Comparison of ENCODE assay signal across 7 cellular contexts in the genomic region with DNA sequence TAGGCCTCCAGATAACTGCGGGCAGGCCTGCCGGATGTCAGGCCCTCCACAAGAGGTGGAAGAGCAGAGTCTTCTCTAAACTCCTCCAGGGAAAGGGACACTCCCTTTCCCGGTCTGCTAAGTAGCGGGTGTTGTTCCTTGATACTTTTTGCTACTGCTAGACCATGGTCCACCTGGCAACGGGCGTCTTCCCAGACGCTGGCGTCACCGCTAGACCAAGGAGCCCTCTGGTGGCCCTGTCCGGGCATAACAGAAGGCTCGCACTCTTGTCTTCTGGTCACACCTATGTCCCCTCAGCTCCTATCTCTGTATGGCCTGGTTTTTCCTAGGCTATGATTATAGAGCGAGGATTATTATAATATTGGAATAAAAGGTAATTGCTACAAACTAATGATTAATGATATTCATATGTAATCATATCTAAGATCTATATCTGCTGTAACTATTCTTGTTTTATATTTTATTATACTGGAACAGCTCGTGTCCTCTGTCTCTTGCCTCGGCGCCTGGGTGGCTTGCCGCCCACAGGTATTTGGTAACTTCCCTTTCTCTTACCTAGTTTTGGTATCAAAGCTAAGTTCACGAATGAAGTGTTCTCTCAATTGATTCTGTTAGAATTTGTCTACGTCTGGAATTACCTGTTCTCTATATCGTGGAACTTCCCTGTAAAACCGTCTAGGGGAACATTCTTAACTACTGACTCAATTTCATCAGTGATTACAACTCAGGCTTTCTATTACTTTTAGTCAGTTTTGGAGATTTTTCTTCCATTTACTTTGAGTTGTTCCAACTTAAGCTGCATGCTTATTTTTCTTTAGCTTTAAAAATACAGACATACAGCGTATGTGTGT. TPM values are rescaled to one million over a fixed set of nuclear protein-coding genes. Genes with fewer than 3 reads are reported as not detected.
DNase-seq lines count a peak whose midpoint lies in the region; ATAC-seq, FAIRE-seq and TF ChIP-seq lines count a peak whose summit lies in the region.
"Not testable (repeated sequence)": the region's sequence is repeated elsewhere in the genome, so short reads cannot be mapped to it uniquely, and the experiment has no call there.

No MANE protein-coding gene starts in this region.

- peaks cover 34% of the 10 kb centered on the region for H4K20me1 ChIP-seq in DND-41 (ENCODE audit: insufficient read depth, low read length)
- not testable (repeated sequence) for H4K20me1 ChIP-seq in keratinocyte (ENCODE audit: control insufficient read depth, extremely low read depth, insufficient read depth, low read length)

- not testable (repeated sequence) for DNase-seq in DND-41; activated T-cell treated with anti-CD3 and anti-CD28 coated beads, Interleukin-2, amount 50 U/mL, for 24 hours; keratinocyte (ENCODE audit: low read depth, low spot score)
- peak; percentile 12 for DNase-seq in OCI-M2 (lab: John Stamatoyannopoulos, UW; ENCODE audit: unreplicated experiment)
- peak in 5 of 10 donors; percentile 20 to 66 (median 58) for DNase-seq in dorsolateral prefrontal cortex
- peak in 2 of 6 donors; percentile 53 to 54 for DNase-seq in pancreas

- peak; percentile 56 for TF ChIP-seq RAD21 in Ishikawa (IDR thresholded peaks at IDR 0.05; ENCODE audit: low read depth)

- H3K36me3 ChIP-seq in DND-41 (ENCODE audit: insufficient read depth, low read length) (peaks cover 42% of the 10 kb centered on the region), keratinocyte (ENCODE audit: control insufficient read depth in 2 of 2, extremely low read depth in 1 of 2, insufficient read depth in 2 of 2, low read length in 2 of 2) (peaks cover 20 to 30% of the 10 kb centered on the region in 2 experiments), pancreas (peaks cover 0 to 33% (median 12%) of the 10 kb centered on the region in 3 donors)

- H3K36me3 Mint-ChIP-seq in activated T-cell treated with anti-CD3 and anti-CD28 coated beads, Interleukin-2, amount 50 U/mL, for 24 hours (ENCODE audit: low read depth) = peaks cover 69% of the 10 kb centered on the region

- not testable (repeated sequence) for ATAC-seq in DND-41 (ENCODE audit: insufficient read depth, low read depth)
- peak in 3 of 4 donors; percentile 26 to 61 (median 33) for ATAC-seq in pancreas

- intact Hi-C loops in dorsolateral prefrontal cortex (cut with DNase I) = loop anchor here in 1 of 2 donors (5.0 to 10.0 kb wide), 2 partner anchors 142 to 295 kb away; partner anchors contain the start of gene GTF3C5
- intact Hi-C loops in pancreas (cut with DNase I) = loop anchor here in 2 of 3 donors (5.0 to 10.0 kb wide), 2 partner anchors 142 to 145 kb away; no protein-coding TSS in a partner anchor

- not testable (repeated sequence) for H3K4me3 ChIP-seq in DND-41 (ENCODE audit: low read depth in 1 of 2, low read length in 2 of 2); dorsolateral prefrontal cortex; keratinocyte (ENCODE audit: control insufficient read depth in 2 of 3, extremely low read depth in 1 of 3, insufficient read depth in 2 of 3, low read depth in 1 of 3, low read length in 3 of 3); pancreas

- H3K4me1 ChIP-seq in DND-41 (ENCODE audit: insufficient read depth, low read length) = peaks cover 11% of the 10 kb centered on the region
- not testable (repeated sequence) for H3K4me1 ChIP-seq in keratinocyte (ENCODE audit: control insufficient read depth, extremely low read depth, insufficient read depth, low read length); pancreas

- not testable (repeated sequence) for H3K9me3 ChIP-seq in DND-41 (ENCODE audit: insufficient read depth, low read length, severe bottlenecking); keratinocyte (ENCODE audit: control insufficient read depth, low read depth, low read length); pancreas

- peaks cover 29% of the 10 kb centered on the region for H3K4me1 Mint-ChIP-seq in activated T-cell treated with anti-CD3 and anti-CD28 coated beads, Interleukin-2, amount 50 U/mL, for 24 hours (ENCODE audit: low read depth)

- H3K27me3 ChIP-seq in DND-41 (ENCODE audit: insufficient read depth, low read length, poor library complexity); dorsolateral prefrontal cortex; keratinocyte (ENCODE audit: control insufficient read depth, extremely low read depth, insufficient read depth, low read length); pancreas: not testable (repeated sequence)

- not testable (repeated sequence) for FAIRE-seq in keratinocyte (lab: Jason Lieb, UNC); pancreas (lab: Jason Lieb, UNC)

- H3K4me2 ChIP-seq in DND-41 (ENCODE audit: insufficient read depth, low read length); keratinocyte (ENCODE audit: control insufficient read depth, extremely low read depth, insufficient read depth, low read depth, low read length): not testable (repeated sequence)

- peak; percentile 37 for TF ChIP-seq CTCF in DND-41 (IDR thresholded peaks at IDR 0.05; ENCODE audit: borderline replicate concordance, extremely low read depth, low read length, poor library complexity, severe bottlenecking)
- TF ChIP-seq CTCF in dorsolateral prefrontal cortex (IDR thresholded peaks at IDR 0.05 in 54 of 56, conservative IDR thresholded peaks at IDR 0.05 in 2 of 56; ENCODE audit: low read depth in 1 of 56, partially characterized antibody in 56 of 56) = peak; percentile 27 to 78 (median 59)
- peak; percentile 26 to 60 (median 37) for TF ChIP-seq CTCF in keratinocyte (optimal IDR thresholded peaks at IDR 0.05 in 1 of 3, IDR thresholded peaks at IDR 0.05 in 1 of 3, conservative IDR thresholded peaks at IDR 0.05 in 1 of 3; ENCODE audit: extremely low read depth in 1 of 3, insufficient read depth in 2 of 3, low read length in 3 of 3)
- peak; percentile 20 to 61 (median 32) for TF ChIP-seq CTCF in pancreas (IDR thresholded peaks at IDR 0.05)

- peak overlapping the region; percentile 22 for H3K27ac Mint-ChIP-seq in activated T-cell treated with anti-CD3 and anti-CD28 coated beads, Interleukin-2, amount 50 U/mL, for 24 hours

- H3K27ac ChIP-seq in DND-41 (ENCODE audit: low read length); dorsolateral prefrontal cortex; keratinocyte (ENCODE audit: control insufficient read depth, insufficient read depth, low read length): not testable (repeated sequence)
- H3K27ac ChIP-seq in pancreas = peak overlapping the region in 1 of 4 donors; percentile 28

- H3K9me3 Mint-ChIP-seq in activated T-cell treated with anti-CD3 and anti-CD28 coated beads, Interleukin-2, amount 50 U/mL, for 24 hours = not testable (repeated sequence)

- H3K79me2 ChIP-seq in DND-41 (ENCODE audit: insufficient read depth, low read length) (peaks cover 16% of the 10 kb centered on the region), keratinocyte (ENCODE audit: control insufficient read depth, insufficient read depth, low read length) (peaks cover 25% of the 10 kb centered on the region)

- not testable (repeated sequence) for H3K9me1 ChIP-seq in keratinocyte (ENCODE audit: control insufficient read depth, extremely low read depth, insufficient read depth, low read length)

- not testable (repeated sequence) for H3K27me3 Mint-ChIP-seq in activated T-cell treated with anti-CD3 and anti-CD28 coated beads, Interleukin-2, amount 50 U/mL, for 24 hours

- not testable (repeated sequence) for H2AFZ ChIP-seq in DND-41 (ENCODE audit: low read depth, low read length); keratinocyte (ENCODE audit: control insufficient read depth, low read length)

- dilution Hi-C loops in keratinocyte (cut with MboI; ENCODE audit: extremely low pct_ligation_motif_present, low sequenced_read_pairs) = not testable (repeated sequence)

- H3K4me3 Mint-ChIP-seq in activated T-cell treated with anti-CD3 and anti-CD28 coated beads, Interleukin-2, amount 50 U/mL, for 24 hours = not testable (repeated sequence)

- not testable (repeated sequence) for TF ChIP-seq EP300 in Ishikawa (IDR thresholded peaks at IDR 0.05; ENCODE audit: borderline replicate concordance)

- 53 to 58% methylated on average over 21 of the region's 21 CpGs for WGBS in pancreas, 2 donors

- not testable (repeated sequence) for H3K9ac ChIP-seq in DND-41 (ENCODE audit: low read depth, low read length); keratinocyte (ENCODE audit: control insufficient read depth, extremely low read depth, insufficient read depth, low read length)

RNA-seq across cellular contexts. Expression of gene SURF6, which starts 6.5 kb away (rescaled TPM):
- total RNA-seq in dorsolateral prefrontal cortex = 10 to 100 TPM; 13.7 to 27.8 (median 19.2) TPM
- 11.8 to 13.0 TPM (median 12.4 TPM) in 3 replicates for polyA plus RNA-seq in keratinocyte
- 5.7 TPM for polyA plus RNA-seq in keratinocyte (2011; ENCODE audit: low read depth)
- 5.7 and 15.4 TPM in 2 replicates for polyA plus RNA-seq in keratinocyte (2011; cell fraction: cytosol; rRNA removed)
- 16.9 and 26.8 TPM in 2 replicates for polyA plus RNA-seq in keratinocyte (2011; cell fraction: nucleus; rRNA removed)
- polyA plus RNA-seq in keratinocyte (2012; ENCODE audit: low replicate concordance) = 7.4 and 26.1 TPM in 2 replicates
- polyA minus RNA-seq in keratinocyte = 3.5 to 9.2 TPM (median 4.1 TPM) in 3 replicates
- 17.3 TPM for polyA minus RNA-seq in keratinocyte (2011; cell fraction: cytosol; rRNA and poly(A)+ RNA removed)
- polyA minus RNA-seq in keratinocyte (2011; cell fraction: nucleus; rRNA and poly(A)+ RNA removed) = 6.2 and 7.8 TPM in 2 replicates
- total RNA-seq in pancreas = 10 to 100 TPM in 2 of 6 donors, 1 to 10 TPM in 4; 5.8 to 13.6 (median 7.6) TPM
- polyA plus RNA-seq in pancreas = 10 to 100 TPM; 17.7 to 19.8 TPM

RNA-seq across cellular contexts. Expression of gene MED22, which starts 18.4 kb away (rescaled TPM):
- total RNA-seq in dorsolateral prefrontal cortex (10 to 100 TPM; 19.2 to 41.3 (median 30.0) TPM), pancreas (10 to 100 TPM in 3 of 6 donors, 1 to 10 TPM in 3; 6.2 to 14.2 (median 9.9) TPM)
- polyA plus RNA-seq in keratinocyte (15.3 to 25.6 TPM (median 15.9 TPM) in 3 replicates), pancreas (10 to 100 TPM; 10.1 to 14.8 TPM)
- 3.0 TPM for polyA plus RNA-seq in keratinocyte (2011; ENCODE audit: low read depth)
- polyA plus RNA-seq in keratinocyte (2011; cell fraction: cytosol; rRNA removed) = 10.8 and 18.5 TPM in 2 replicates
- 28.7 and 31.8 TPM in 2 replicates for polyA plus RNA-seq in keratinocyte (2011; cell fraction: nucleus; rRNA removed)
- 7.5 and 16.9 TPM in 2 replicates for polyA plus RNA-seq in keratinocyte (2012; ENCODE audit: low replicate concordance)
- 17.5 to 36.0 TPM (median 33.2 TPM) in 3 replicates for polyA minus RNA-seq in keratinocyte
- polyA minus RNA-seq in keratinocyte (2011; cell fraction: cytosol; rRNA and poly(A)+ RNA removed) = 17.3 TPM
- polyA minus RNA-seq in keratinocyte (2011; cell fraction: nucleus; rRNA and poly(A)+ RNA removed) = 10.7 and 12.0 TPM in 2 replicates

RNA-seq across cellular contexts. Expression of gene RPL7A, which starts 18.5 kb away (rescaled TPM):
- total RNA-seq in dorsolateral prefrontal cortex (100 to 1,000 TPM; 512 to 837 (median 653) TPM), pancreas (1,000 to 10,000 TPM; 1,234 to 2,140 (median 1,676) TPM)
- polyA plus RNA-seq in keratinocyte (2,394 to 3,298 TPM (median 2,684 TPM) in 3 replicates), pancreas (1,000 to 10,000 TPM; 1,900 to 1,906 TPM)
- polyA plus RNA-seq in keratinocyte (2011; ENCODE audit: low read depth) = 1,320 TPM
- 3,782 and 4,157 TPM in 2 replicates for polyA plus RNA-seq in keratinocyte (2011; cell fraction: cytosol; rRNA removed)
- polyA plus RNA-seq in keratinocyte (2011; cell fraction: nucleus; rRNA removed) = 1,072 and 1,201 TPM in 2 replicates
- polyA plus RNA-seq in keratinocyte (2012; ENCODE audit: low replicate concordance) = 2,384 and 2,909 TPM in 2 replicates
- 1,498 to 3,012 TPM (median 2,133 TPM) in 3 replicates for polyA minus RNA-seq in keratinocyte
- 1,283 TPM for polyA minus RNA-seq in keratinocyte (2011; cell fraction: cytosol; rRNA and poly(A)+ RNA removed)
- polyA minus RNA-seq in keratinocyte (2011; cell fraction: nucleus; rRNA and poly(A)+ RNA removed) = 279 and 333 TPM in 2 replicates

RNA-seq across cellular contexts. Expression of gene SURF1, which starts 26.8 kb away (rescaled TPM):
- 10 to 100 TPM; 23.9 to 64.2 (median 39.4) TPM for total RNA-seq in dorsolateral prefrontal cortex
- polyA plus RNA-seq in keratinocyte = 31.1 to 34.0 TPM (median 32.9 TPM) in 3 replicates
- 18.6 TPM for polyA plus RNA-seq in keratinocyte (2011; ENCODE audit: low read depth)
- 29.0 and 29.1 TPM in 2 replicates for polyA plus RNA-seq in keratinocyte (2011; cell fraction: cytosol; rRNA removed)
- 23.9 and 24.3 TPM in 2 replicates for polyA plus RNA-seq in keratinocyte (2011; cell fraction: nucleus; rRNA removed)
- 28.9 and 30.4 TPM in 2 replicates for polyA plus RNA-seq in keratinocyte (2012; ENCODE audit: low replicate concordance)
- polyA minus RNA-seq in keratinocyte = 13.5 to 15.6 TPM (median 15.2 TPM) in 3 replicates
- 11.5 TPM for polyA minus RNA-seq in keratinocyte (2011; cell fraction: cytosol; rRNA and poly(A)+ RNA removed)
- 5.4 and 6.2 TPM in 2 replicates for polyA minus RNA-seq in keratinocyte (2011; cell fraction: nucleus; rRNA and poly(A)+ RNA removed)
- 10 to 100 TPM; 33.6 to 47.8 (median 37.2) TPM for total RNA-seq in pancreas
- 10 to 100 TPM; 69.2 to 73.9 TPM for polyA plus RNA-seq in pancreas

RNA-seq across cellular contexts. Expression of gene SURF2, which starts 26.8 kb away (rescaled TPM):
- total RNA-seq in dorsolateral prefrontal cortex = 10 to 100 TPM; 16.6 to 42.3 (median 26.4) TPM
- polyA plus RNA-seq in keratinocyte = 21.2 to 29.0 TPM (median 28.2 TPM) in 3 replicates
- 26.6 TPM for polyA plus RNA-seq in keratinocyte (2011; ENCODE audit: low read depth)
- 21.7 and 46.2 TPM in 2 replicates for polyA plus RNA-seq in keratinocyte (2011; cell fraction: cytosol; rRNA removed)
- polyA plus RNA-seq in keratinocyte (2011; cell fraction: nucleus; rRNA removed) = 10.8 and 13.1 TPM in 2 replicates
- polyA plus RNA-seq in keratinocyte (2012; ENCODE audit: low replicate concordance) = 38.6 and 45.6 TPM in 2 replicates
- 7.5 to 19.6 TPM (median 10.1 TPM) in 3 replicates for polyA minus RNA-seq in keratinocyte
- 34.5 TPM for polyA minus RNA-seq in keratinocyte (2011; cell fraction: cytosol; rRNA and poly(A)+ RNA removed)
- 5.5 and 5.9 TPM in 2 replicates for polyA minus RNA-seq in keratinocyte (2011; cell fraction: nucleus; rRNA and poly(A)+ RNA removed)
- 10 to 100 TPM in 4 of 6 donors, 1 to 10 TPM in 2; 7.8 to 18.7 (median 11.9) TPM for total RNA-seq in pancreas
- polyA plus RNA-seq in pancreas = 10 to 100 TPM; 37.3 to 52.4 TPM
